ENCODE assay signal across 16 cellular contexts in genomic region chr2:232211743-232212686, GRCh38.
DNase-seq lines count a peak whose midpoint lies in the region; ATAC-seq and TF ChIP-seq lines count a peak whose summit lies in the region.
"Had no signal": no experiment of that assay in that cellular context is flagged by ENCODE, and none has a peak within 500 bp of the region (broad histone marks: within the 10 kb centered on the region; RNA-seq: fewer than 3 reads in every experiment).

No MANE protein-coding gene starts in this region.

- no peak overlapping the region for H2BK5ac ChIP-seq in mesenchymal stem cell (ENCODE audit: low read depth, low read length, poor library complexity, severe bottlenecking)

- H3F3A ChIP-seq in DOHH2 (ENCODE audit: control insufficient read depth, insufficient read depth), result no peaks in the 10 kb centered on the region

- no peaks in the 10 kb centered on the region for H3K27me3 Mint-ChIP-seq in IgD-negative memory B cell

- no peak overlapping the region for H4K8ac ChIP-seq in mesenchymal stem cell (ENCODE audit: low read length)

- TF ChIP-seq CTCF in DOHH2 (IDR thresholded peaks at IDR 0.05; ENCODE audit: low read depth, low read length, poor library complexity, severe bottlenecking) (no peak), epithelial cell of esophagus (IDR thresholded peaks at IDR 0.05; ENCODE audit: insufficient read depth, low read depth, low read length, missing control alignments) (no peak), Peyer's patch (IDR thresholded peaks at IDR 0.05) (no peak)

- H3K23ac ChIP-seq in mesenchymal stem cell (ENCODE audit: low read length in 2 of 2), result no peak overlapping the region

- peak; percentile 87 for DNase-seq in epithelial cell of esophagus (ENCODE audit: low read depth)
- no peak for DNase-seq in mesenchymal stem cell
- DNase-seq in Peyer's patch, result no peak
- DNase-seq: activated gamma-delta T cell; left colon; NCI-H510A treated with DMSO at 0.1 percent for 48 hours; pancreas; stimulated activated CD4-positive, alpha-beta T cell treated with anti-CD3 and anti-CD28 coated beads, Interleukin-4, amount 100 ng/mL, for 4 hours; upper lobe of left lung; WERI-Rb-1 had no signal

- ATAC-seq in GM19452 (IDR thresholded peaks at IDR 0.05; ENCODE audit: unreplicated experiment) (peak; percentile 83), SK-N-SH treated with all-trans-retinoic acid at 6 μM for 48 hours (no peak), GM18519 (IDR thresholded peaks at IDR 0.05; ENCODE audit: low FRiP score, unreplicated experiment) (no peak)
- ATAC-seq: left colon, pancreas had no signal

- no peak overlapping the region for H3K14ac ChIP-seq in mesenchymal stem cell (ENCODE audit: low read length in 2 of 2)

- H4K20me1 ChIP-seq in DOHH2 (ENCODE audit: control insufficient read depth, insufficient read depth, low read depth, low read length), result no peaks in the 10 kb centered on the region

- H3K9ac ChIP-seq in mesenchymal stem cell (ENCODE audit: low read length), result no peak overlapping the region

- TF ChIP-seq POLR2A in Peyer's patch (IDR thresholded peaks at IDR 0.05), result no peak

- H2AFZ ChIP-seq in mesenchymal stem cell (ENCODE audit: low read depth, low read length), result no peak overlapping the region
- H2AFZ ChIP-seq: hepatocyte had no signal

- 95% methylated on average over 7 of the region's 8 CpGs for WGBS in mesenchymal stem cell

- no peak overlapping the region for H2BK12ac ChIP-seq in mesenchymal stem cell (ENCODE audit: low read length in 2 of 2)

- H3K4me1 ChIP-seq in DOHH2 (ENCODE audit: control insufficient read depth, low read length) (peaks cover 13% of the 10 kb centered on the region), mesenchymal stem cell (ENCODE audit: control insufficient read depth, insufficient read depth, low read depth, low read length) (peaks cover 14% of the 10 kb centered on the region), Peyer's patch (no peaks in the 10 kb centered on the region)
- H3K4me1 ChIP-seq: pancreas, upper lobe of left lung had no signal

- peaks cover 12 to 26% (median 13%) of the 10 kb centered on the region in 3 donors for H3K4me1 Mint-ChIP-seq in IgD-negative memory B cell

- no peaks in the 10 kb centered on the region for H3K9me2 ChIP-seq in DOHH2 (replicated peaks; ENCODE audit: control insufficient read depth, low read length)

- no peak overlapping the region for H3K4me3 ChIP-seq in DOHH2 (ENCODE audit: low read length)
- no peak overlapping the region for H3K4me3 ChIP-seq in epithelial cell of esophagus (ENCODE audit: low read length)
- no peak overlapping the region for H3K4me3 ChIP-seq in mesenchymal stem cell (ENCODE audit: insufficient read depth in 1 of 2, low read depth in 1 of 2, low read length in 2 of 2)
- no peak overlapping the region for H3K4me3 ChIP-seq in Peyer's patch
- H3K4me3 ChIP-seq: hepatocyte, pancreas, upper lobe of left lung had no signal

- H3K79me1 ChIP-seq in mesenchymal stem cell (replicated peaks; ENCODE audit: low read length, poor library complexity, severe bottlenecking), result peaks cover 14% of the 10 kb centered on the region

- H3K36me3 ChIP-seq in DOHH2 (ENCODE audit: control insufficient read depth, low read length) (no peaks in the 10 kb centered on the region; the same call in 1 of the 2 replicates), mesenchymal stem cell (ENCODE audit: control insufficient read depth in 1 of 2, insufficient read depth in 2 of 2, low read depth in 1 of 2, low read length in 2 of 2) (peaks cover 10 to 14% of the 10 kb centered on the region in 2 experiments), Peyer's patch (peaks cover 0 to 7% (median 0%) of the 10 kb centered on the region in 3 donors)
- H3K36me3 ChIP-seq: WERI-Rb-1 had no signal

- no peak overlapping the region for H2BK120ac ChIP-seq in mesenchymal stem cell (ENCODE audit: low read depth, low read length)

- no peak overlapping the region for H2BK15ac ChIP-seq in mesenchymal stem cell (ENCODE audit: low read depth, poor library complexity, severe bottlenecking)

- H3K27ac Mint-ChIP-seq in IgD-negative memory B cell, result peak overlapping the region in 2 of 3 donors; percentile 1 to 32

- no peak overlapping the region for H2AK5ac ChIP-seq in mesenchymal stem cell (ENCODE audit: low read length, severe bottlenecking)

- H3K79me2 ChIP-seq in DOHH2 (ENCODE audit: control insufficient read depth, low read length), result no peaks in the 10 kb centered on the region
- H3K79me2 ChIP-seq: hepatocyte had no signal

- no peaks in the 10 kb centered on the region for H3K27me3 ChIP-seq in DOHH2 (ENCODE audit: control insufficient read depth, low read length)
- H3K27me3 ChIP-seq in mesenchymal stem cell (ENCODE audit: control insufficient read depth in 1 of 2, insufficient read depth in 1 of 2, low read length in 2 of 2), result no peaks in the 10 kb centered on the region
- no peaks in the 10 kb centered on the region for H3K27me3 ChIP-seq in Peyer's patch
- H3K27me3 ChIP-seq: hepatocyte, pancreas, upper lobe of left lung had no signal

- no peak overlapping the region for H3K27ac ChIP-seq in DOHH2 (ENCODE audit: low read depth, low read length)
- no peak overlapping the region for H3K27ac ChIP-seq in mesenchymal stem cell (ENCODE audit: low read length, poor library complexity, severe bottlenecking)
- H3K27ac ChIP-seq in Peyer's patch, result no peak overlapping the region
- H3K27ac ChIP-seq: hepatocyte, pancreas, upper lobe of left lung, WERI-Rb-1 had no signal

- H3K9me3 ChIP-seq in DOHH2 (ENCODE audit: control insufficient read depth, insufficient read depth, low read length) (no peaks in the 10 kb centered on the region), mesenchymal stem cell (ENCODE audit: control insufficient read depth, low read length) (no peaks in the 10 kb centered on the region), Peyer's patch (no peaks in the 10 kb centered on the region)
- H3K9me3 ChIP-seq: pancreas, upper lobe of left lung had no signal

- no peaks in the 10 kb centered on the region for H3K9me3 Mint-ChIP-seq in IgD-negative memory B cell

- peak overlapping the region in 1 of 4 donors; percentile 70 for H3K4me3 Mint-ChIP-seq in IgD-negative memory B cell

- H3K4me2 ChIP-seq in DOHH2 (ENCODE audit: low read length) (peak overlapping the region; percentile 5; the same call in 1 of the 2 replicates), mesenchymal stem cell (ENCODE audit: low read length, poor library complexity, severe bottlenecking) (no peak overlapping the region)
- H3K4me2 ChIP-seq: hepatocyte had no signal

- no peak overlapping the region for H3K18ac ChIP-seq in mesenchymal stem cell (ENCODE audit: low read depth in 1 of 2, low read length in 2 of 2)

- H3K4ac ChIP-seq in mesenchymal stem cell (ENCODE audit: low read depth in 1 of 2, low read length in 2 of 2), result no peak overlapping the region

- no peak overlapping the region for H4K91ac ChIP-seq in mesenchymal stem cell (ENCODE audit: low read length)

- H3K36me3 Mint-ChIP-seq in IgD-negative memory B cell, result peaks cover 18% of the 10 kb centered on the region

TF ChIP-seq in SK-N-SH treated with all-trans-retinoic acid at 6 μM for 48 hours, 23 proteins besides CTCF, POLR2A, EP300 and RAD21 (continues in another document):
- TF ChIP-seq CSDC2 (CRISPR knock-in tag; IDR thresholded peaks at IDR 0.05) (no peak), ZNF8 (CRISPR knock-in tag; IDR thresholded peaks at IDR 0.05) (no peak), TOX (CRISPR knock-in tag; IDR thresholded peaks at IDR 0.05; ENCODE audit: borderline replicate concordance) (no peak), PATZ1 (CRISPR knock-in tag; IDR thresholded peaks at IDR 0.05; ENCODE audit: borderline replicate concordance) (no peak), ARNTL (CRISPR knock-in tag; IDR thresholded peaks at IDR 0.05; ENCODE audit: borderline replicate concordance, low read depth) (no peak), CSRNP3 (CRISPR knock-in tag; IDR thresholded peaks at IDR 0.05) (no peak), ZNF70 (CRISPR knock-in tag; IDR thresholded peaks at IDR 0.05) (no peak), RARB (CRISPR knock-in tag; IDR thresholded peaks at IDR 0.05) (no peak), CREB5 (CRISPR knock-in tag; IDR thresholded peaks at IDR 0.05; ENCODE audit: low read depth) (no peak), ZFP3 (CRISPR knock-in tag; IDR thresholded peaks at IDR 0.05) (no peak)
